Comparison of ENCODE assay signal across 12 cellular contexts in genomic region chr6:170151235-170152110, GRCh38.
DNase-seq lines count a peak whose midpoint lies in the region; ATAC-seq and TF ChIP-seq lines count a peak whose summit lies in the region.
"Had no signal": no experiment of that assay in that cellular context is flagged by ENCODE, and none has a peak within 500 bp of the region (broad histone marks: within the 10 kb centered on the region; RNA-seq: fewer than 3 reads in every experiment).

No MANE protein-coding gene starts in this region.

- no peaks in the 10 kb centered on the region for H3K9me3 Mint-ChIP-seq in naive thymus-derived CD8-positive, alpha-beta T cell
- no peaks in the 10 kb centered on the region for H3K9me3 Mint-ChIP-seq in stimulated activated naive B cell treated with anti-CD40 and anti-IgM and Interleukin-4, amounts not matched to agents 10 μg/mL and 1 μg/mL and 100 μg/mL, for 72 hours

- no peak for TF ChIP-seq CTCF in transverse colon (IDR thresholded peaks at IDR 0.05)

- POLR2A ChIA-PET in naive thymus-derived CD8-positive, alpha-beta T cell (lab: Charles Lee), result interaction anchor here (0.7 to 2.2 kb wide), 2 partner anchors 61 to 63 kb away, joined by 3 to 9 read pairs; no protein-coding TSS in a partner anchor

- no peak overlapping the region for H3K4me3 ChIP-seq in transverse colon

- peaks cover 46 to 67% (median 55%) of the 10 kb centered on the region in 4 donors for H3K4me1 Mint-ChIP-seq in naive thymus-derived CD8-positive, alpha-beta T cell
- H3K4me1 Mint-ChIP-seq in stimulated activated naive B cell treated with anti-CD40 and anti-IgM and Interleukin-4, amounts not matched to agents 10 μg/mL and 1 μg/mL and 100 μg/mL, for 72 hours, result peaks cover 24% of the 10 kb centered on the region in 2 donors

- peaks cover 6 to 15% (median 7%) of the 10 kb centered on the region in 4 donors for H3K4me1 ChIP-seq in transverse colon

- 63 to 77% methylated on average over 7 to 23 of the region's 23 CpGs for WGBS in transverse colon (ENCODE audit: low coverage in 1 of 2), 2 donors

- peaks cover 0 to 2% (median 0%) of the 10 kb centered on the region in 5 donors for H3K27me3 Mint-ChIP-seq in naive thymus-derived CD8-positive, alpha-beta T cell
- H3K27me3 Mint-ChIP-seq in stimulated activated naive B cell treated with anti-CD40 and anti-IgM and Interleukin-4, amounts not matched to agents 10 μg/mL and 1 μg/mL and 100 μg/mL, for 72 hours, result peaks cover 64 to 66% of the 10 kb centered on the region in 2 donors

- DNase-seq in NCI-H2171 treated with DMSO at 0.1 percent for 48 hours (lab: John Stamatoyannopoulos, UW) (peak; percentile 39), NCI-H2171 (lab: John Stamatoyannopoulos, UW) (no peak), dermis blood vessel endothelial cell (peak; percentile 19), transverse colon (no peak), cerebellar cortex (ENCODE audit: low spot score) (no peak)
- no peak for DNase-seq in naive thymus-derived CD8-positive, alpha-beta T cell
- no peak for DNase-seq in stimulated activated naive B cell treated with anti-CD40 and anti-IgM and Interleukin-4, amounts not matched to agents 10 μg/mL and 1 μg/mL and 100 μg/mL, for 72 hours
- DNase-seq: activated CD4-positive, alpha-beta T cell treated with anti-CD3 and anti-CD28 coated beads for 48 hours; activated effector memory CD4-positive, alpha-beta T cell treated with anti-CD3 and anti-CD28 coated beads, Interleukin-2, amount 50 U/mL, for 16 hours; EL; SW 1271 had no signal

- H3K4me3 Mint-ChIP-seq in naive thymus-derived CD8-positive, alpha-beta T cell, result peak overlapping the region in 4 of 10 donors; percentile 22 to 55 (median 50)
- H3K4me3 Mint-ChIP-seq in stimulated activated naive B cell treated with anti-CD40 and anti-IgM and Interleukin-4, amounts not matched to agents 10 μg/mL and 1 μg/mL and 100 μg/mL, for 72 hours, result no peak overlapping the region

- no peak for TF ChIP-seq POLR2A in transverse colon (IDR thresholded peaks at IDR 0.05)

- H3K27ac ChIP-seq in transverse colon, result peak overlapping the region; percentile 16 to 57 (median 32)

- no peak for ATAC-seq in naive thymus-derived CD8-positive, alpha-beta T cell
- ATAC-seq in stimulated activated naive B cell treated with anti-CD40 and anti-IgM and Interleukin-4, amounts not matched to agents 10 μg/mL and 1 μg/mL and 100 μg/mL, for 72 hours (replicated peaks), result no peak
- ATAC-seq in GM21737 (IDR thresholded peaks at IDR 0.05; ENCODE audit: unreplicated experiment), result no peak

- no peaks in the 10 kb centered on the region for H3K27me3 ChIP-seq in transverse colon

- H3K27ac Mint-ChIP-seq in naive thymus-derived CD8-positive, alpha-beta T cell, result peak overlapping the region in 8 of 10 donors; percentile 11 to 72 (median 48)
- no peak overlapping the region for H3K27ac Mint-ChIP-seq in stimulated activated naive B cell treated with anti-CD40 and anti-IgM and Interleukin-4, amounts not matched to agents 10 μg/mL and 1 μg/mL and 100 μg/mL, for 72 hours

- TF ChIP-seq EP300 in transverse colon (IDR thresholded peaks at IDR 0.05; ENCODE audit: low read depth), result no peak

- intact Hi-C loops in transverse colon (cut with DNase I; ENCODE audit: low total_unique reads), result no loop called here

- in situ Hi-C loops in transverse colon (cut with MboI; ENCODE audit: low pct_ligation_motif_present in 1 of 4, low pct_unique_long_range_greater_than_20kb in 1 of 4, low sequenced_read_pairs in 3 of 4), result no loop called here

- no peaks in the 10 kb centered on the region for H3K36me3 ChIP-seq in transverse colon

- H3K36me3 Mint-ChIP-seq in naive thymus-derived CD8-positive, alpha-beta T cell, result no peaks in the 10 kb centered on the region
- no peaks in the 10 kb centered on the region for H3K36me3 Mint-ChIP-seq in stimulated activated naive B cell treated with anti-CD40 and anti-IgM and Interleukin-4, amounts not matched to agents 10 μg/mL and 1 μg/mL and 100 μg/mL, for 72 hours

- no peaks in the 10 kb centered on the region for H3K9me3 ChIP-seq in transverse colon

Comparison
In these comparisons a context has a peak if more than half of its experiments do, and no peak if none do; other contexts are left out.
1. DNase-seq: peak in NCI-H2171 treated with DMSO at 0.1 percent for 48 hours (single experiment) and dermis blood vessel endothelial cell (single experiment); none in NCI-H2171 (single experiment), naive thymus-derived CD8-positive, alpha-beta T cell (0 of 10), transverse colon (single experiment), stimulated activated naive B cell treated with anti-CD40 and anti-IgM and Interleukin-4, amounts not matched to agents 10 μg/mL and 1 μg/mL and 100 μg/mL, for 72 hours (single experiment) and cerebellar cortex (single experiment).